ENCODE assay signal across 8 cellular contexts in the genomic region with DNA sequence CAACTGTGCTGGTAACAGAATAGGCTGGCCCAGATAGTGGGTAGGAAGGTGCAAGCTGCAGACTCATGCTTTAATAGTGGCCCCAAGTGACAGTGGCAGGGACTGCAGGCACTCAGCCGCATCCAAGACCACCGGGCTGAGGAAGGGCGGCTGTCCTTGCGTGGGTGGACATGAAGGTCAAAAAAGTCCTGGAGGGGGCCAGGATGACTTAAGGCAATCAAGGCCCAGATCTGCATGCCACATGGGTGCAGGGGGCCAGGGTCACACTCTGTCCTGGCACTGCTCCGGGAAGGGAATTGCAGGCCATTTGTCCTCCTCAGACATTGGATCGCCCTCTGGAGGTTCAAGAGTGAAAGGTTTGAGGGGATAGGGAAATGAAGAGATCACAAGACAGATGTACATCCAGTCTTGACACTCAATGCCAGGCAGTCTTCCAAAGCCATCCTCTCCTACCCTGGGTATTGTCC. TPM values are rescaled to one million over a fixed set of nuclear protein-coding genes. Genes with fewer than 3 reads are reported as not detected.
A peak's percentile ranks its signal among the peaks of the same experiment; 100 is the strongest.
DNase-seq lines count a peak whose midpoint lies in the region; ATAC-seq, FAIRE-seq and TF ChIP-seq lines count a peak whose summit lies in the region.

No MANE protein-coding gene starts in this region.

- CTCF ChIA-PET in endothelial cell of umbilical vein (lab: Charles Lee), result interaction anchor here (0.8 to 3.1 kb wide), 4 partner anchors 30 to 238 kb away, joined by 3 to 21 read pairs (median 4); a partner anchor contains a TSS
- CTCF ChIA-PET in naive thymus-derived CD4-positive, alpha-beta T cell (lab: Charles Lee), result interaction anchor here (0.6 to 1.3 kb wide), 2 partner anchors 14 to 100 kb away, joined by 3 to 4 read pairs; no protein-coding TSS in a partner anchor

- no peak overlapping the region for H3K27ac ChIP-seq in endothelial cell of umbilical vein (ENCODE audit: insufficient read depth, low read depth, low read length)
- no peak overlapping the region for H3K27ac ChIP-seq in naive thymus-derived CD4-positive, alpha-beta T cell (ENCODE audit: low read depth, low read length)

- TF ChIP-seq POLR2A in endothelial cell of umbilical vein (IDR thresholded peaks at IDR 0.05; ENCODE audit: low read depth, low read length), result no peak

- DNase-seq in SK-N-DZ (ENCODE audit: low spot score) (peak; percentile 11), endothelial cell of umbilical vein (ENCODE audit: low read depth, low spot score) (peak; percentile 32), NCI-H2107 (lab: John Stamatoyannopoulos, UW) (no peak), NCI-H510A (lab: John Stamatoyannopoulos, UW) (no peak)
- DNase-seq in naive thymus-derived CD4-positive, alpha-beta T cell, result peak in 6 of 9 donors; percentile 7 to 23 (median 11)

- H3K4me1 ChIP-seq in endothelial cell of umbilical vein (ENCODE audit: control insufficient read depth, extremely low read depth, insufficient read depth, low read length), result no peaks in the 10 kb centered on the region
- peaks cover 8 to 9% of the 10 kb centered on the region in 2 donors for H3K4me1 ChIP-seq in naive thymus-derived CD4-positive, alpha-beta T cell (ENCODE audit: control insufficient read depth in 2 of 2, insufficient read depth in 2 of 2, low read length in 2 of 2)

- H3K36me3 Mint-ChIP-seq in naive thymus-derived CD4-positive, alpha-beta T cell, result peaks cover 0 to 33% (median 21%) of the 10 kb centered on the region in 5 donors

- intact Hi-C loops in endothelial cell of umbilical vein (cut with micrococcal nuclease), result loop anchor here (1.0 to 2.0 kb wide), 3 partner anchors 31 to 238 kb away; a partner anchor contains a TSS
- intact Hi-C loops in naive thymus-derived CD4-positive, alpha-beta T cell (cut with micrococcal nuclease), result loop anchor here (1.0 kb wide), 2 partner anchors 99 to 238 kb away; no protein-coding TSS in a partner anchor

- H3K9me3 ChIP-seq in endothelial cell of umbilical vein (replicated peaks; ENCODE audit: control insufficient read depth, insufficient read depth, low read length), result no peaks in the 10 kb centered on the region
- H3K9me3 ChIP-seq in naive thymus-derived CD4-positive, alpha-beta T cell (ENCODE audit: control insufficient read depth in 2 of 3, low read length in 3 of 3), result no peaks in the 10 kb centered on the region

- H3K4me2 ChIP-seq in endothelial cell of umbilical vein (ENCODE audit: insufficient read depth, low read length), result no peak overlapping the region

- POLR2A ChIA-PET in endothelial cell of umbilical vein (lab: Charles Lee), result no interaction called here
- POLR2A ChIA-PET in naive thymus-derived CD4-positive, alpha-beta T cell (lab: Charles Lee), result interaction anchor here (0.7 kb wide), 1 partner anchor 21 kb away, joined by 3 read pairs; no protein-coding TSS in a partner anchor

- peak overlapping the region in 2 of 9 donors; percentile 14 to 40 for H3K27ac Mint-ChIP-seq in naive thymus-derived CD4-positive, alpha-beta T cell

- no peak overlapping the region for H3K4me3 ChIP-seq in endothelial cell of umbilical vein (replicated peaks in 1 of 3; ENCODE audit: insufficient read depth in 1 of 3, low read depth in 1 of 3, low read length in 3 of 3)
- no peak overlapping the region for H3K4me3 ChIP-seq in naive thymus-derived CD4-positive, alpha-beta T cell (ENCODE audit: low read length)

- ATAC-seq in GM21526 (IDR thresholded peaks at IDR 0.05; ENCODE audit: low FRiP score, unreplicated experiment) (peak; percentile 85), HG03565 (IDR thresholded peaks at IDR 0.05; ENCODE audit: unreplicated experiment) (peak; percentile 79)
- peak; percentile 79 for ATAC-seq in naive thymus-derived CD4-positive, alpha-beta T cell

- H3K79me2 ChIP-seq in endothelial cell of umbilical vein (ENCODE audit: control insufficient read depth, insufficient read depth, low read length), result no peaks in the 10 kb centered on the region

- no peak overlapping the region for H2AFZ ChIP-seq in endothelial cell of umbilical vein (ENCODE audit: low read depth, low read length)

- H3K9ac ChIP-seq in endothelial cell of umbilical vein (replicated peaks; ENCODE audit: extremely low read depth, insufficient read depth, low read length), result no peak overlapping the region

- TF ChIP-seq CTCF in GM12874 (IDR thresholded peaks at IDR 0.05; ENCODE audit: insufficient read depth, low read depth, low read length) (peak; percentile 76), endothelial cell of umbilical vein (IDR thresholded peaks at IDR 0.05; ENCODE audit: extremely low read depth in 1 of 2, insufficient read depth in 1 of 2, low read depth in 1 of 2, low read length in 2 of 2) (peak; percentile 16 to 21)

- H3K27me3 ChIP-seq in endothelial cell of umbilical vein (ENCODE audit: control insufficient read depth in 2 of 2, insufficient read depth in 2 of 2, low read length in 2 of 2), result peaks cover 0 to 3% of the 10 kb centered on the region in 2 experiments
- H3K27me3 ChIP-seq in naive thymus-derived CD4-positive, alpha-beta T cell (ENCODE audit: control insufficient read depth in 2 of 2, insufficient read depth in 2 of 2, low read length in 2 of 2), result no peaks in the 10 kb centered on the region

- peaks cover 13 to 20% (median 15%) of the 10 kb centered on the region in 7 donors for H3K4me1 Mint-ChIP-seq in naive thymus-derived CD4-positive, alpha-beta T cell

- FAIRE-seq in endothelial cell of umbilical vein (lab: Jason Lieb, UNC), result no peak

- no peak overlapping the region for H3K4me3 Mint-ChIP-seq in naive thymus-derived CD4-positive, alpha-beta T cell

- peaks cover 0 to 2% (median 0%) of the 10 kb centered on the region in 5 donors for H3K27me3 Mint-ChIP-seq in naive thymus-derived CD4-positive, alpha-beta T cell

- peaks cover 0 to 2% of the 10 kb centered on the region in 2 experiments for H3K36me3 ChIP-seq in endothelial cell of umbilical vein (ENCODE audit: control insufficient read depth in 2 of 2, extremely low read depth in 1 of 2, insufficient read depth in 2 of 2, low read length in 2 of 2)
- peaks cover 0 to 25% (median 4%) of the 10 kb centered on the region in 3 experiments for H3K36me3 ChIP-seq in naive thymus-derived CD4-positive, alpha-beta T cell (ENCODE audit: control insufficient read depth in 2 of 3, insufficient read depth in 3 of 3, low read length in 3 of 3)

- no peaks in the 10 kb centered on the region for H3K9me1 ChIP-seq in endothelial cell of umbilical vein (replicated peaks; ENCODE audit: control insufficient read depth, extremely low read depth, insufficient read depth, low read length)

- no peaks in the 10 kb centered on the region for H4K20me1 ChIP-seq in endothelial cell of umbilical vein (replicated peaks; ENCODE audit: control insufficient read depth, extremely low read depth, insufficient read depth, low read length)

- H3K9me3 Mint-ChIP-seq in naive thymus-derived CD4-positive, alpha-beta T cell, result no peaks in the 10 kb centered on the region

- no TSS peak for BruUV-seq in endothelial cell of umbilical vein (replicated peaks; lab: Mats Ljungman, UMichigan)

- dilution Hi-C loops in endothelial cell of umbilical vein (cut with MboI; ENCODE audit: extremely low pct_ligation_motif_present, low sequenced_read_pairs), result no loop called here

RNA-seq across cellular contexts. Expression of a gene that starts 10.4 kb away (rescaled TPM):
- polyA plus RNA-seq in SK-N-DZ (2014; cell fraction: cytosol; rRNA removed), result not detected in 2 replicates
- not detected in 2 replicates for polyA plus RNA-seq in SK-N-DZ (2014; cell fraction: nucleus; rRNA removed)
- total RNA-seq in endothelial cell of umbilical vein, result not detected in 2 replicates
- polyA plus RNA-seq in endothelial cell of umbilical vein, result not detected in 2 replicates
- polyA plus RNA-seq in endothelial cell of umbilical vein (2011; cell fraction: cytosol; rRNA removed), result not detected in 2 replicates
- polyA plus RNA-seq in endothelial cell of umbilical vein (2011; cell fraction: nucleus; rRNA removed), result not detected in 2 replicates
- polyA plus RNA-seq in endothelial cell of umbilical vein (2012), result not detected in 2 replicates
- polyA minus RNA-seq in endothelial cell of umbilical vein, result not detected in 2 replicates
- polyA minus RNA-seq in endothelial cell of umbilical vein (2011; cell fraction: cytosol; rRNA and poly(A)+ RNA removed), result not detected
- not detected in 2 replicates for polyA minus RNA-seq in endothelial cell of umbilical vein (2011; cell fraction: nucleus; rRNA and poly(A)+ RNA removed)
- 10 to 100 TPM in 4 of 5 experiments, 1 to 10 TPM in 1; 9.7 to 47.0 (median 32.1) TPM for total RNA-seq in naive thymus-derived CD4-positive, alpha-beta T cell
- polyA plus RNA-seq in naive thymus-derived CD4-positive, alpha-beta T cell, result 10 to 100 TPM; 43.6 to 52.3 TPM

RNA-seq across cellular contexts. Expression of a gene that starts 30.4 kb away (rescaled TPM):
- polyA plus RNA-seq in SK-N-DZ (2014; cell fraction: cytosol; rRNA removed), result 0.12 TPM in 1 of 2 replicates, not detected in the other
- not detected in 2 replicates for polyA plus RNA-seq in SK-N-DZ (2014; cell fraction: nucleus; rRNA removed)
- total RNA-seq in endothelial cell of umbilical vein, result 8.4 and 8.5 TPM in 2 replicates
- 6.7 and 9.2 TPM in 2 replicates for polyA plus RNA-seq in endothelial cell of umbilical vein
- 4.5 and 5.1 TPM in 2 replicates for polyA plus RNA-seq in endothelial cell of umbilical vein (2011; cell fraction: cytosol; rRNA removed)
- 12.9 and 16.1 TPM in 2 replicates for polyA plus RNA-seq in endothelial cell of umbilical vein (2011; cell fraction: nucleus; rRNA removed)
- 11.7 and 11.9 TPM in 2 replicates for polyA plus RNA-seq in endothelial cell of umbilical vein (2012)
- polyA minus RNA-seq in endothelial cell of umbilical vein, result 14.3 and 15.4 TPM in 2 replicates
- 4.6 TPM for polyA minus RNA-seq in endothelial cell of umbilical vein (2011; cell fraction: cytosol; rRNA and poly(A)+ RNA removed)
- 5.8 TPM in 2 replicates for polyA minus RNA-seq in endothelial cell of umbilical vein (2011; cell fraction: nucleus; rRNA and poly(A)+ RNA removed)
- 10 to 100 TPM in 4 of 5 experiments, 1 to 10 TPM in 1; 5.7 to 16.4 (median 11.8) TPM for total RNA-seq in naive thymus-derived CD4-positive, alpha-beta T cell
- polyA plus RNA-seq in naive thymus-derived CD4-positive, alpha-beta T cell, result 10 to 100 TPM; 17.8 to 18.3 TPM

RNA-seq across cellular contexts. Expression of a gene that starts 46.3 kb away (rescaled TPM):
- 2,344 and 2,749 TPM in 2 replicates for polyA plus RNA-seq in SK-N-DZ (2014; cell fraction: cytosol; rRNA removed)
- polyA plus RNA-seq in SK-N-DZ (2014; cell fraction: nucleus; rRNA removed), result 1,228 and 2,174 TPM in 2 replicates
- total RNA-seq in endothelial cell of umbilical vein, result 1,044 and 1,088 TPM in 2 replicates
- polyA plus RNA-seq in endothelial cell of umbilical vein, result 6,159 and 7,151 TPM in 2 replicates
- polyA plus RNA-seq in endothelial cell of umbilical vein (2011; cell fraction: cytosol; rRNA removed), result 5,529 and 5,871 TPM in 2 replicates
- polyA plus RNA-seq in endothelial cell of umbilical vein (2011; cell fraction: nucleus; rRNA removed), result 967 and 1,084 TPM in 2 replicates
- 2,556 and 2,756 TPM in 2 replicates for polyA plus RNA-seq in endothelial cell of umbilical vein (2012)
- 2,783 and 2,851 TPM in 2 replicates for polyA minus RNA-seq in endothelial cell of umbilical vein
- polyA minus RNA-seq in endothelial cell of umbilical vein (2011; cell fraction: cytosol; rRNA and poly(A)+ RNA removed), result 798 TPM
- 153 and 193 TPM in 2 replicates for polyA minus RNA-seq in endothelial cell of umbilical vein (2011; cell fraction: nucleus; rRNA and poly(A)+ RNA removed)
- 1,000 to 10,000 TPM; 1,361 to 2,870 (median 2,682) TPM for total RNA-seq in naive thymus-derived CD4-positive, alpha-beta T cell
- polyA plus RNA-seq in naive thymus-derived CD4-positive, alpha-beta T cell, result 1,000 to 10,000 TPM; 2,662 to 3,656 TPM

RNA-seq across cellular contexts. Expression of a gene that starts 54.2 kb away (rescaled TPM):
- not detected in 2 replicates for polyA plus RNA-seq in SK-N-DZ (2014; cell fraction: cytosol; rRNA removed)
- not detected in 2 replicates for polyA plus RNA-seq in SK-N-DZ (2014; cell fraction: nucleus; rRNA removed)
- not detected in 2 replicates for total RNA-seq in endothelial cell of umbilical vein
- polyA plus RNA-seq in endothelial cell of umbilical vein, result not detected in 2 replicates
- not detected in 2 replicates for polyA plus RNA-seq in endothelial cell of umbilical vein (2011; cell fraction: cytosol; rRNA removed)
- 0.05 TPM in 1 of 2 replicates, not detected in the other for polyA plus RNA-seq in endothelial cell of umbilical vein (2011; cell fraction: nucleus; rRNA removed)
- 0.12 and 0.33 TPM in 2 replicates for polyA plus RNA-seq in endothelial cell of umbilical vein (2012)
- not detected in 2 replicates for polyA minus RNA-seq in endothelial cell of umbilical vein
- polyA minus RNA-seq in endothelial cell of umbilical vein (2011; cell fraction: cytosol; rRNA and poly(A)+ RNA removed), result not detected
- polyA minus RNA-seq in endothelial cell of umbilical vein (2011; cell fraction: nucleus; rRNA and poly(A)+ RNA removed), result not detected in 2 replicates
- 1 to 10 TPM in 2 of 5 experiments, under 1 TPM in 1, not detected in 2; 0.11 to 8.4 (median 1.1) TPM for total RNA-seq in naive thymus-derived CD4-positive, alpha-beta T cell
- not detected for polyA plus RNA-seq in naive thymus-derived CD4-positive, alpha-beta T cell

Comparison
In these comparisons a context has a peak if more than half of its experiments do, and no peak if none do; other contexts are left out.
1. DNase-seq: peak in SK-N-DZ (single experiment), endothelial cell of umbilical vein (single experiment) and naive thymus-derived CD4-positive, alpha-beta T cell (6 of 9); none in NCI-H2107 (single experiment) and NCI-H510A (single experiment).
2. RNA of a gene that starts 10.4 kb away (total RNA-seq): 9.7 to 47.0 TPM in naive thymus-derived CD4-positive, alpha-beta T cell; not detected in endothelial cell of umbilical vein; every median in the first group is over 10 times any median in the second.
3. Peak in every context shown above with its lines, with median percentiles within 50 percentile points of each other: ATAC-seq.